3 cellular contexts compared by ENCODE assay signal in the genomic region with DNA sequence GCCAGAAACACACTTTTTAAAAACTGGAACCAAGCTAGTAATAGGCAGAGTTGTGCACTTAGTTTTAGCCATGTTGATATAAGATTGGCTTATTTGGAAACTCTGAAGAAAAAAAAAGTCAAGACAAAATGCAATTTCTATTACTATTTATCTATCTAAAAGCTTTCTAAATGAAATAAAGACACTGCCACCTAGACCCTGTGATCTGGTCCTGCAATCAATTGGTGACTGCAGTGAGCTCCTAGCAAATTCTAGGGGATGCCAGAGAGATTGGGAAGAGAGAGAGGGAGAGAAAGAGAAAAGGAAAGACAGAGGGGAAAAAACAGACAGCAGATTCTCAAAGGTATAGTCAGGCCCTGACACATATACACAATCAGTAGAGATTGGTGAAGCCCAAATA.
TF ChIP-seq lines count a peak whose summit lies in the region.

No MANE protein-coding gene starts in this region.

TF ChIP-seq in SK-N-SH, 30 proteins besides CTCF, POLR2A, EP300 and RAD21 (continues in another document):
- TF ChIP-seq CHD2 (IDR thresholded peaks at IDR 0.05; ENCODE audit: low read length, partially characterized antibody) (no peak), FOSL2 (IDR thresholded peaks at IDR 0.05; ENCODE audit: borderline replicate concordance, low read depth) (no peak), RCOR1 (IDR thresholded peaks at IDR 0.05; ENCODE audit: low read length) (no peak), RFX5 (IDR thresholded peaks at IDR 0.05; ENCODE audit: low read length) (no peak), RXRA (IDR thresholded peaks at IDR 0.05; ENCODE audit: borderline replicate concordance, low read depth) (no peak), YY1 (IDR thresholded peaks at IDR 0.05; ENCODE audit: low read depth) (no peak)
- TF ChIP-seq, protein P1, sequence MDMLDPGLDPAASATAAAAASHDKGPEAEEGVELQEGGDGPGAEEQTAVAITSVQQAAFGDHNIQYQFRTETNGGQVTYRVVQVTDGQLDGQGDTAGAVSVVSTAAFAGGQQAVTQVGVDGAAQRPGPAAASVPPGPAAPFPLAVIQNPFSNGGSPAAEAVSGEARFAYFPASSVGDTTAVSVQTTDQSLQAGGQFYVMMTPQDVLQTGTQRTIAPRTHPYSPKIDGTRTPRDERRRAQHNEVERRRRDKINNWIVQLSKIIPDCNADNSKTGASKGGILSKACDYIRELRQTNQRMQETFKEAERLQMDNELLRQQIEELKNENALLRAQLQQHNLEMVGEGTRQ (IDR thresholded peaks at IDR 0.05; ENCODE audit: borderline replicate concordance, low read depth, low read length) = no peak
- TF ChIP-seq, protein P2, sequence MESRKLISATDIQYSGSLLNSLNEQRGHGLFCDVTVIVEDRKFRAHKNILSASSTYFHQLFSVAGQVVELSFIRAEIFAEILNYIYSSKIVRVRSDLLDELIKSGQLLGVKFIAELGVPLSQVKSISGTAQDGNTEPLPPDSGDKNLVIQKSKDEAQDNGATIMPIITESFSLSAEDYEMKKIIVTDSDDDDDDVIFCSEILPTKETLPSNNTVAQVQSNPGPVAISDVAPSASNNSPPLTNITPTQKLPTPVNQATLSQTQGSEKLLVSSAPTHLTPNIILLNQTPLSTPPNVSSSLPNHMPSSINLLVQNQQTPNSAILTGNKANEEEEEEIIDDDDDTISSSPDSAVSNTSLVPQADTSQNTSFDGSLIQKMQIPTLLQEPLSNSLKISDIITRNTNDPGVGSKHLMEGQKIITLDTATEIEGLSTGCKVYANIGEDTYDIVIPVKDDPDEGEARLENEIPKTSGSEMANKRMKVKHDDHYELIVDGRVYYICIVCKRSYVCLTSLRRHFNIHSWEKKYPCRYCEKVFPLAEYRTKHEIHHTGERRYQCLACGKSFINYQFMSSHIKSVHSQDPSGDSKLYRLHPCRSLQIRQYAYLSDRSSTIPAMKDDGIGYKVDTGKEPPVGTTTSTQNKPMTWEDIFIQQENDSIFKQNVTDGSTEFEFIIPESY (IDR thresholded peaks at IDR 0.05; ENCODE audit: borderline replicate concordance, low read depth) = no peak
- TF ChIP-seq, protein P3, sequence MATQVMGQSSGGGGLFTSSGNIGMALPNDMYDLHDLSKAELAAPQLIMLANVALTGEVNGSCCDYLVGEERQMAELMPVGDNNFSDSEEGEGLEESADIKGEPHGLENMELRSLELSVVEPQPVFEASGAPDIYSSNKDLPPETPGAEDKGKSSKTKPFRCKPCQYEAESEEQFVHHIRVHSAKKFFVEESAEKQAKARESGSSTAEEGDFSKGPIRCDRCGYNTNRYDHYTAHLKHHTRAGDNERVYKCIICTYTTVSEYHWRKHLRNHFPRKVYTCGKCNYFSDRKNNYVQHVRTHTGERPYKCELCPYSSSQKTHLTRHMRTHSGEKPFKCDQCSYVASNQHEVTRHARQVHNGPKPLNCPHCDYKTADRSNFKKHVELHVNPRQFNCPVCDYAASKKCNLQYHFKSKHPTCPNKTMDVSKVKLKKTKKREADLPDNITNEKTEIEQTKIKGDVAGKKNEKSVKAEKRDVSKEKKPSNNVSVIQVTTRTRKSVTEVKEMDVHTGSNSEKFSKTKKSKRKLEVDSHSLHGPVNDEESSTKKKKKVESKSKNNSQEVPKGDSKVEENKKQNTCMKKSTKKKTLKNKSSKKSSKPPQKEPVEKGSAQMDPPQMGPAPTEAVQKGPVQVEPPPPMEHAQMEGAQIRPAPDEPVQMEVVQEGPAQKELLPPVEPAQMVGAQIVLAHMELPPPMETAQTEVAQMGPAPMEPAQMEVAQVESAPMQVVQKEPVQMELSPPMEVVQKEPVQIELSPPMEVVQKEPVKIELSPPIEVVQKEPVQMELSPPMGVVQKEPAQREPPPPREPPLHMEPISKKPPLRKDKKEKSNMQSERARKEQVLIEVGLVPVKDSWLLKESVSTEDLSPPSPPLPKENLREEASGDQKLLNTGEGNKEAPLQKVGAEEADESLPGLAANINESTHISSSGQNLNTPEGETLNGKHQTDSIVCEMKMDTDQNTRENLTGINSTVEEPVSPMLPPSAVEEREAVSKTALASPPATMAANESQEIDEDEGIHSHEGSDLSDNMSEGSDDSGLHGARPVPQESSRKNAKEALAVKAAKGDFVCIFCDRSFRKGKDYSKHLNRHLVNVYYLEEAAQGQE (IDR thresholded peaks at IDR 0.05; ENCODE audit: low read depth, low read length) = no peak

TF ChIP-seq in SK-N-SH treated with all-trans-retinoic acid at 6 μM for 48 hours, 23 proteins besides CTCF, POLR2A, EP300 and RAD21 (continues in another document):
- TF ChIP-seq TOX (CRISPR knock-in tag; IDR thresholded peaks at IDR 0.05; ENCODE audit: borderline replicate concordance) (no peak), RARB (CRISPR knock-in tag; IDR thresholded peaks at IDR 0.05) (no peak), ESRRG (CRISPR knock-in tag; IDR thresholded peaks at IDR 0.05) (no peak), ZNF70 (CRISPR knock-in tag; IDR thresholded peaks at IDR 0.05) (no peak), BACH2 (CRISPR knock-in tag; IDR thresholded peaks at IDR 0.05; ENCODE audit: borderline replicate concordance) (no peak), CSDC2 (CRISPR knock-in tag; IDR thresholded peaks at IDR 0.05) (no peak), ZNF8 (CRISPR knock-in tag; IDR thresholded peaks at IDR 0.05) (no peak), TCF4 (CRISPR knock-in tag; IDR thresholded peaks at IDR 0.05; ENCODE audit: borderline replicate concordance) (no peak), SNAI2 (CRISPR knock-in tag; IDR thresholded peaks at IDR 0.05) (no peak), ARNTL (CRISPR knock-in tag; IDR thresholded peaks at IDR 0.05; ENCODE audit: borderline replicate concordance, low read depth) (no peak), ISL1 (CRISPR knock-in tag; IDR thresholded peaks at IDR 0.05) (no peak)
- TF ChIP-seq, protein P4, sequence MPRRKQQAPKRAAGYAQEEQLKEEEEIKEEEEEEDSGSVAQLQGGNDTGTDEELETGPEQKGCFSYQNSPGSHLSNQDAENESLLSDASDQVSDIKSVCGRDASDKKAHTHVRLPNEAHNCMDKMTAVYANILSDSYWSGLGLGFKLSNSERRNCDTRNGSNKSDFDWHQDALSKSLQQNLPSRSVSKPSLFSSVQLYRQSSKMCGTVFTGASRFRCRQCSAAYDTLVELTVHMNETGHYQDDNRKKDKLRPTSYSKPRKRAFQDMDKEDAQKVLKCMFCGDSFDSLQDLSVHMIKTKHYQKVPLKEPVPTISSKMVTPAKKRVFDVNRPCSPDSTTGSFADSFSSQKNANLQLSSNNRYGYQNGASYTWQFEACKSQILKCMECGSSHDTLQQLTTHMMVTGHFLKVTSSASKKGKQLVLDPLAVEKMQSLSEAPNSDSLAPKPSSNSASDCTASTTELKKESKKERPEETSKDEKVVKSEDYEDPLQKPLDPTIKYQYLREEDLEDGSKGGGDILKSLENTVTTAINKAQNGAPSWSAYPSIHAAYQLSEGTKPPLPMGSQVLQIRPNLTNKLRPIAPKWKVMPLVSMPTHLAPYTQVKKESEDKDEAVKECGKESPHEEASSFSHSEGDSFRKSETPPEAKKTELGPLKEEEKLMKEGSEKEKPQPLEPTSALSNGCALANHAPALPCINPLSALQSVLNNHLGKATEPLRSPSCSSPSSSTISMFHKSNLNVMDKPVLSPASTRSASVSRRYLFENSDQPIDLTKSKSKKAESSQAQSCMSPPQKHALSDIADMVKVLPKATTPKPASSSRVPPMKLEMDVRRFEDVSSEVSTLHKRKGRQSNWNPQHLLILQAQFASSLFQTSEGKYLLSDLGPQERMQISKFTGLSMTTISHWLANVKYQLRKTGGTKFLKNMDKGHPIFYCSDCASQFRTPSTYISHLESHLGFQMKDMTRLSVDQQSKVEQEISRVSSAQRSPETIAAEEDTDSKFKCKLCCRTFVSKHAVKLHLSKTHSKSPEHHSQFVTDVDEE (CRISPR knock-in tag; IDR thresholded peaks at IDR 0.05) = no peak
- TF ChIP-seq, protein P5, sequence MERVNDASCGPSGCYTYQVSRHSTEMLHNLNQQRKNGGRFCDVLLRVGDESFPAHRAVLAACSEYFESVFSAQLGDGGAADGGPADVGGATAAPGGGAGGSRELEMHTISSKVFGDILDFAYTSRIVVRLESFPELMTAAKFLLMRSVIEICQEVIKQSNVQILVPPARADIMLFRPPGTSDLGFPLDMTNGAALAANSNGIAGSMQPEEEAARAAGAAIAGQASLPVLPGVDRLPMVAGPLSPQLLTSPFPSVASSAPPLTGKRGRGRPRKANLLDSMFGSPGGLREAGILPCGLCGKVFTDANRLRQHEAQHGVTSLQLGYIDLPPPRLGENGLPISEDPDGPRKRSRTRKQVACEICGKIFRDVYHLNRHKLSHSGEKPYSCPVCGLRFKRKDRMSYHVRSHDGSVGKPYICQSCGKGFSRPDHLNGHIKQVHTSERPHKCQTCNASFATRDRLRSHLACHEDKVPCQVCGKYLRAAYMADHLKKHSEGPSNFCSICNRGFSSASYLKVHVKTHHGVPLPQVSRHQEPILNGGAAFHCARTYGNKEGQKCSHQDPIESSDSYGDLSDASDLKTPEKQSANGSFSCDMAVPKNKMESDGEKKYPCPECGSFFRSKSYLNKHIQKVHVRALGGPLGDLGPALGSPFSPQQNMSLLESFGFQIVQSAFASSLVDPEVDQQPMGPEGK (CRISPR knock-in tag; IDR thresholded peaks at IDR 0.05; ENCODE audit: borderline replicate concordance) = no peak
- TF ChIP-seq, protein P6, sequence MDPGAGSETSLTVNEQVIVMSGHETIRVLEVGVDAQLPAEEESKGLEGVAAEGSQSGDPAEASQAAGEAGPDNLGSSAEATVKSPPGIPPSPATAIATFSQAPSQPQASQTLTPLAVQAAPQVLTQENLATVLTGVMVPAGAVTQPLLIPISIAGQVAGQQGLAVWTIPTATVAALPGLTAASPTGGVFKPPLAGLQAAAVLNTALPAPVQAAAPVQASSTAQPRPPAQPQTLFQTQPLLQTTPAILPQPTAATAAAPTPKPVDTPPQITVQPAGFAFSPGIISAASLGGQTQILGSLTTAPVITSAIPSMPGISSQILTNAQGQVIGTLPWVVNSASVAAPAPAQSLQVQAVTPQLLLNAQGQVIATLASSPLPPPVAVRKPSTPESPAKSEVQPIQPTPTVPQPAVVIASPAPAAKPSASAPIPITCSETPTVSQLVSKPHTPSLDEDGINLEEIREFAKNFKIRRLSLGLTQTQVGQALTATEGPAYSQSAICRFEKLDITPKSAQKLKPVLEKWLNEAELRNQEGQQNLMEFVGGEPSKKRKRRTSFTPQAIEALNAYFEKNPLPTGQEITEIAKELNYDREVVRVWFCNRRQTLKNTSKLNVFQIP (CRISPR knock-in tag; IDR thresholded peaks at IDR 0.05; ENCODE audit: borderline replicate concordance, low read depth) = no peak

TF ChIP-seq in H1, 55 proteins besides CTCF, POLR2A, EP300 and RAD21:
- TF ChIP-seq RXRA (IDR thresholded peaks at IDR 0.05; ENCODE audit: insufficient read depth, low read depth, low read length) (no peak), FOSL1 (IDR thresholded peaks at IDR 0.05; ENCODE audit: insufficient read depth, low read depth, low read length) (no peak), NRF1 (IDR thresholded peaks at IDR 0.05; ENCODE audit: low read depth, low read length) (no peak), TAF7 (optimal IDR thresholded peaks at IDR 0.05; ENCODE audit: borderline replicate concordance, low read depth, low read length) (no peak), TCF12 (IDR thresholded peaks at IDR 0.05; ENCODE audit: low read depth, low read length) (no peak), JUN (IDR thresholded peaks at IDR 0.05; ENCODE audit: low read depth, low read length) (no peak), BRCA1 (IDR thresholded peaks at IDR 0.05; ENCODE audit: low read depth, low read length) (no peak), KDM4A (IDR thresholded peaks at IDR 0.05; ENCODE audit: low read depth, low read length, severe bottlenecking) (no peak), RFX5 (IDR thresholded peaks at IDR 0.05; ENCODE audit: borderline replicate concordance, low read depth, low read length) (no peak), TAF1 (IDR thresholded peaks at IDR 0.05; ENCODE audit: low read depth, low read length) (no peak), SAP30 (IDR thresholded peaks at IDR 0.05; ENCODE audit: insufficient read depth, insufficient replicate concordance, low read length) (no peak), ZNF274 (IDR thresholded peaks at IDR 0.05; ENCODE audit: borderline replicate concordance, extremely low read depth, low read length) (no peak), SUZ12 (IDR thresholded peaks at IDR 0.05; ENCODE audit: low read length) (no peak)
- TF ChIP-seq, protein P7, sequence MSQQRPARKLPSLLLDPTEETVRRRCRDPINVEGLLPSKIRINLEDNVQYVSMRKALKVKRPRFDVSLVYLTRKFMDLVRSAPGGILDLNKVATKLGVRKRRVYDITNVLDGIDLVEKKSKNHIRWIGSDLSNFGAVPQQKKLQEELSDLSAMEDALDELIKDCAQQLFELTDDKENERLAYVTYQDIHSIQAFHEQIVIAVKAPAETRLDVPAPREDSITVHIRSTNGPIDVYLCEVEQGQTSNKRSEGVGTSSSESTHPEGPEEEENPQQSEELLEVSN (IDR thresholded peaks at IDR 0.05) = no peak
